Comparison of ENCODE assay signal across 25 cellular contexts in genomic region chr11:7982582-7983119, GRCh38. TPM values are rescaled to one million over a fixed set of nuclear protein-coding genes. Genes with fewer than 3 reads are reported as not detected.
DNase-seq lines count a peak whose midpoint lies in the region; ATAC-seq and TF ChIP-seq lines count a peak whose summit lies in the region.
"Had no signal": no experiment of that assay in that cellular context is flagged by ENCODE, and none has a peak within 500 bp of the region (broad histone marks: within the 10 kb centered on the region; RNA-seq: fewer than 3 reads in every experiment).

No MANE protein-coding gene starts in this region.

- TF ChIP-seq CTCF in psoas muscle (IDR thresholded peaks at IDR 0.05) (no peak), dorsolateral prefrontal cortex (IDR thresholded peaks at IDR 0.05 in 54 of 56, conservative IDR thresholded peaks at IDR 0.05 in 2 of 56; ENCODE audit: low read depth in 1 of 56, partially characterized antibody in 56 of 56) (no peak)

- WGBS in psoas muscle, 3 donors, result 67 to 83% (median 71%) methylated on average over 1 of the region's 1 CpG

- ATAC-seq in GM18870 (IDR thresholded peaks at IDR 0.05; ENCODE audit: unreplicated experiment), result peak; percentile 55
- peak; percentile 46 for ATAC-seq in GM21447 (IDR thresholded peaks at IDR 0.05; ENCODE audit: unreplicated experiment)
- ATAC-seq in HG02973 (IDR thresholded peaks at IDR 0.05; ENCODE audit: unreplicated experiment), result peak; percentile 41
- ATAC-seq in HG03521 (IDR thresholded peaks at IDR 0.05; ENCODE audit: unreplicated experiment), result peak; percentile 25
- ATAC-seq in psoas muscle, result no peak
- ATAC-seq: activated T-helper 17 cell treated with anti-CD3 and anti-CD28 coated beads, Interleukin-2, amount 50 U/mL, for 72 hours; PC-3; sciatic nerve had no signal

- H3K27me3 ChIP-seq in psoas muscle (ENCODE audit: insufficient read depth in 3 of 3, low read length in 2 of 3), result no peaks in the 10 kb centered on the region
- H3K27me3 ChIP-seq in dorsolateral prefrontal cortex, result no peaks in the 10 kb centered on the region
- H3K27me3 ChIP-seq: adrenal gland, uterus had no signal

- H3K4me3 ChIP-seq in psoas muscle, result no peak overlapping the region
- H3K4me3 ChIP-seq in dorsolateral prefrontal cortex, result no peak overlapping the region
- H3K4me3 ChIP-seq: adrenal gland, uterus had no signal

- H3K27ac ChIP-seq in psoas muscle, result no peak overlapping the region
- H3K27ac ChIP-seq in dorsolateral prefrontal cortex, result no peak overlapping the region
- H3K27ac ChIP-seq: adrenal gland, uterus had no signal

- intact Hi-C loops in psoas muscle (cut with DNase I), result loop anchor here (10.0 kb wide), 2 partner anchors 408 to 888 kb away; no protein-coding TSS in a partner anchor
- intact Hi-C loops in dorsolateral prefrontal cortex (cut with DNase I), result loop anchor here in 1 of 2 donors (10.0 kb wide), 1 partner anchor 288 kb away; no protein-coding TSS in a partner anchor

- peaks cover 8% of the 10 kb centered on the region for H3K4me1 ChIP-seq in psoas muscle
- H3K4me1 ChIP-seq: uterus had no signal

- H3K36me3 ChIP-seq in psoas muscle (ENCODE audit: insufficient read depth in 1 of 2, low read depth in 1 of 2), result no peaks in the 10 kb centered on the region
- H3K36me3 ChIP-seq: adrenal gland, uterus had no signal

- DNase-seq in psoas muscle, result no peak
- DNase-seq in hypothalamus (lab: John Stamatoyannopoulos, UW), result no peak
- no peak for DNase-seq in activated naive CD4-positive, alpha-beta T cell treated with Interleukin-2 at 50 U/mL for 16 hours
- DNase-seq in dorsolateral prefrontal cortex, result no peak
- DNase-seq: activated CD8-positive, alpha-beta memory T cell treated with anti-CD3 and anti-CD28 coated beads for 24 hours; adrenal gland; CD4-positive, alpha-beta T cell; DND-41; erythroblast; Kasumi-1; NCI-H1105 treated with DMSO at 0.1 percent for 48 hours; NCI-H2171 treated with DMSO at 0.1 percent for 48 hours; PC-3; T-helper 9 cell; uterus had no signal

- no peaks in the 10 kb centered on the region for H3K9me3 ChIP-seq in psoas muscle
- H3K9me3 ChIP-seq: adrenal gland, uterus had no signal

RNA-seq across cellular contexts. Expression of gene EIF3F, which starts 4.5 kb away (rescaled TPM):
- total RNA-seq in psoas muscle, result 100 to 1,000 TPM; 149 to 208 (median 202) TPM
- 100 to 1,000 TPM; 388 to 539 (median 468) TPM for polyA plus RNA-seq in psoas muscle
- 100 to 1,000 TPM in 97 of 120 experiments, 10 to 100 TPM in 23; 85.3 to 147 (median 108) TPM for total RNA-seq in dorsolateral prefrontal cortex

RNA-seq across cellular contexts. Expression of gene NLRP10, which starts 17.4 kb away (rescaled TPM):
- total RNA-seq in psoas muscle (not detected), dorsolateral prefrontal cortex (under 1 TPM in 2 of 120 experiments, not detected in 118; 0.20 to 0.24 TPM)
- not detected for polyA plus RNA-seq in psoas muscle
- total RNA-seq: activated T-helper 17 cell treated with anti-CD3 and anti-CD28 coated beads, Interleukin-2, amount 50 U/mL, for 72 hours; adrenal gland; CD4-positive, alpha-beta T cell; HT-29; lung microvascular endothelial cell; sciatic nerve; uterus had no signal
- polyA plus RNA-seq: adrenal gland had no signal

RNA-seq across cellular contexts. Expression of gene OR10A3, which starts 41.1 kb away (rescaled TPM):
- total RNA-seq in psoas muscle (not detected), dorsolateral prefrontal cortex (not detected)
- not detected for polyA plus RNA-seq in psoas muscle
- total RNA-seq: activated T-helper 17 cell treated with anti-CD3 and anti-CD28 coated beads, Interleukin-2, amount 50 U/mL, for 72 hours; adrenal gland; CD4-positive, alpha-beta T cell; HT-29; lung microvascular endothelial cell; osteocyte; PC-3; sciatic nerve; uterus had no signal
- polyA plus RNA-seq: adrenal gland had no signal

RNA-seq across cellular contexts. Expression of gene OR10A6, which starts 51.6 kb away (rescaled TPM):
- total RNA-seq in psoas muscle, result not detected
- not detected for polyA plus RNA-seq in psoas muscle
- not detected for total RNA-seq in dorsolateral prefrontal cortex
- total RNA-seq: activated T-helper 17 cell treated with anti-CD3 and anti-CD28 coated beads, Interleukin-2, amount 50 U/mL, for 72 hours; adrenal gland; CD4-positive, alpha-beta T cell; HT-29; lung microvascular endothelial cell; myocyte; osteocyte; PC-3; sciatic nerve; uterus had no signal
- polyA plus RNA-seq: adrenal gland had no signal

Comparison
In these comparisons a context has a peak if more than half of its experiments do, and no peak if none do; other contexts are left out.
1. ATAC-seq: peak in GM18870 (single experiment), GM21447 (single experiment), HG02973 (single experiment) and HG03521 (single experiment); none in psoas muscle (0 of 4).